Comparison of ENCODE assay signal across 7 cellular contexts in the genomic region with DNA sequence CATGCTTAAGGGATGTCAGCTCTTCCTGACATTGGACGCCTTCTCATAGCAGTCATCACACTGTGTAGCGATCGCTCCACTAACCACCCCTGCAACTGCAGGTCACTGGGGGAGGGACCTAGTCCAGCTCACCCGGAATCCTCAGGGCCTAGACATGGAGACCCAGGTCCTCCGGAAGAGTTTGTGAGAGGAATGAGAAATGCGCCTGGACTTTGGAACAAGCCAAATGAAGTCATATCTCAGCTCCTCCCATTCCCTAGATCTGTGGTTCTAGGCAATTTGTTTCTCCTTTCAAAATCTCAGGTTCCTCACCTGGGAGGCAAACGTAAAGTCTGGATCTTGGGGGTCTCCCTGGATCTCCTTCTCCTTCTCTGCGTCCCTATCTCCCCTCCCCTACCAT.
"Had no signal": no experiment of that assay in that cellular context is flagged by ENCODE, and none has a peak within 500 bp of the region (broad histone marks: within the 10 kb centered on the region; RNA-seq: fewer than 3 reads in every experiment).

No MANE protein-coding gene starts in this region.

- H3K4me3 ChIP-seq: GM23338 had no signal

- H2AFZ ChIP-seq: GM23338 had no signal

- H3K27ac ChIP-seq: HL-60 had no signal

- DNase-seq: H9, HCEC 1CT had no signal

- FAIRE-seq: H1, H54, HepG2 had no signal

- H3K4me2 ChIP-seq: GM23338 had no signal
